In the genomic region with DNA sequence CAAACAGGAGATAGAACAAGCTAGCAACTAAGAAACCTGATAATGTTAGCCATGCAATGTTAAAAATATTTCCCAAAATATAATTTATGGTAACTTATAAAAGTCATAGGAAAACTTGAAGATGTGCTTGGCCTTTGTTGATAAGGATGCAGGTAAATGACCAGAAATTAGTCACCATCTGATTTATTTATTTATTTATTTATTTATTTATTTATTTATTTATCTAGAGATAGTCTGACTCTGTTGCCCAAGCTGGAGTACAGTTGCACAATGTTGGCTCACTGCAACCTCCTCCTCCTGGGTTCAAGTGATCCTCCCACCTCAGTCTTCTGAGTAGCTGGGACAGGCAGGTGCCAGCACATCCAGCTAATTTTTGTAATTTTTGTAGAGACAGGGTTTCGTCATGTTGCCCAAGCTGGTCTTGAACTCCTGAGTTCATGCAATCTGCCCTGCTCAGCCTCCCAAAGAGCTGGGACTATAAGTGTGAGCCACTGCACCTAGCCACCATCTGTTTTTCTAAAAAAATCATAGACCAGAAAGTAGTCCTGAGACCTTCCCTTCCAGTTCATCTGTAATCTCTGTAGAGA, we compare ENCODE assay signal across 23 cellular contexts.
DNase-seq lines count a peak whose midpoint lies in the region; ATAC-seq, FAIRE-seq and TF ChIP-seq lines count a peak whose summit lies in the region.
"Had no signal": no experiment of that assay in that cellular context is flagged by ENCODE, and none has a peak within 500 bp of the region (broad histone marks: within the 10 kb centered on the region; RNA-seq: fewer than 3 reads in every experiment).

No MANE protein-coding gene starts in this region.

- DNase-seq in A549 (ENCODE audit: low read depth in 1 of 2, low spot score in 1 of 2) (no peak), osteoblast (ENCODE audit: insufficient read length, low spot score, missing footprints) (peak; percentile 48), NAMALWA (ENCODE audit: low spot score) (no peak), foreskin fibroblast (no peak)
- no peak for DNase-seq in activated T-cell treated with anti-CD3 and anti-CD28 coated beads, Interleukin-2, amount 50 U/mL, for 72 hours
- DNase-seq: ACHN; BE2C; C1 segment of cervical spinal cord; CD4-positive, alpha-beta memory T cell; CD4-positive, CD25-positive, alpha-beta regulatory T cell; CD8-positive, alpha-beta memory T cell; COR-L47; DMS 273 treated with DMSO at 0.1 percent for 48 hours; DMS153; DMS53; DMS79 treated with DMSO at 0.1 percent for 48 hours; GF-D8 had no signal

- TF ChIP-seq POLR2A in A549 (IDR thresholded peaks at IDR 0.05; ENCODE audit: low read length), result no peak

- TF ChIP-seq RAD21 in A549 (conservative IDR thresholded peaks at IDR 0.05 in 1 of 2, IDR thresholded peaks at IDR 0.05 in 1 of 2), result no peak
- TF ChIP-seq RAD21 in Ishikawa (IDR thresholded peaks at IDR 0.05; ENCODE audit: low read depth), result no peak

- no peak overlapping the region for H3K27ac ChIP-seq in A549
- no peak overlapping the region for H3K27ac ChIP-seq in osteoblast (ENCODE audit: low read depth, low read length)
- H3K27ac ChIP-seq: 22Rv1, BLaER1 had no signal

- no peak overlapping the region for H3K4me2 ChIP-seq in A549
- H3K4me2 ChIP-seq in osteoblast (ENCODE audit: insufficient read depth, low read length), result no peak overlapping the region
- H3K4me2 ChIP-seq: BLaER1 had no signal

- POLR2A ChIA-PET in A549 (lab: Yijun Ruan, JAX), result no interaction called here

- CTCF ChIA-PET in A549 (lab: Yijun Ruan, JAX), result interaction anchor here (0.6 kb wide), 1 partner anchor 661 kb away, joined by 3 read pairs; no protein-coding TSS in a partner anchor

- no peaks in the 10 kb centered on the region for H3K79me2 ChIP-seq in osteoblast (ENCODE audit: insufficient read depth, low read length)

- H3K36me3 ChIP-seq in osteoblast (ENCODE audit: insufficient read depth, low read length), result no peaks in the 10 kb centered on the region
- H3K36me3 ChIP-seq: BE2C, BLaER1 had no signal

- no peaks in the 10 kb centered on the region for H3K4me1 Mint-ChIP-seq in activated T-cell treated with anti-CD3 and anti-CD28 coated beads, Interleukin-2, amount 50 U/mL, for 72 hours (ENCODE audit: low read depth)
- H3K4me1 Mint-ChIP-seq: CD4-positive, alpha-beta memory T cell; CD4-positive, CD25-positive, alpha-beta regulatory T cell; CD8-positive, alpha-beta memory T cell had no signal

- WGBS in A549 (ENCODE audit: missing lambda C conversion rate), result 45% methylated on average over 1 of the region's 1 CpG

- FAIRE-seq in A549 (lab: Jason Lieb, UNC), result no peak
- FAIRE-seq: G401.6, GM12891 had no signal

- H3K27me3 ChIP-seq in osteoblast (ENCODE audit: insufficient read depth, low read length), result no peaks in the 10 kb centered on the region
- H3K27me3 ChIP-seq: BE2C, BLaER1 had no signal

- no peak overlapping the region for H3K4me3 Mint-ChIP-seq in activated T-cell treated with anti-CD3 and anti-CD28 coated beads, Interleukin-2, amount 50 U/mL, for 72 hours
- H3K4me3 Mint-ChIP-seq: CD14-positive monocyte; CD4-positive, alpha-beta memory T cell; CD8-positive, alpha-beta memory T cell had no signal

- H3K9me3 ChIP-seq in A549, result no peaks in the 10 kb centered on the region
- H3K9me3 ChIP-seq in osteoblast (ENCODE audit: low read depth, low read length), result no peaks in the 10 kb centered on the region
- H3K9me3 ChIP-seq: BE2C, BLaER1 had no signal

- no peak for ATAC-seq in A549
- ATAC-seq in activated T-cell treated with anti-CD3 and anti-CD28 coated beads, Interleukin-2, amount 50 U/mL, for 72 hours (replicated peaks in 1 of 2), result no peak

- no peak overlapping the region for H2AFZ ChIP-seq in osteoblast (ENCODE audit: low read length)

- TF ChIP-seq CTCF in A549 (IDR thresholded peaks at IDR 0.05) (no peak), osteoblast (IDR thresholded peaks at IDR 0.05; ENCODE audit: extremely low read depth, low read depth, low read length) (no peak), foreskin fibroblast (IDR thresholded peaks at IDR 0.05; ENCODE audit: low read depth, low read length) (no peak)

- peaks cover 11% of the 10 kb centered on the region for H3K27me3 Mint-ChIP-seq in activated T-cell treated with anti-CD3 and anti-CD28 coated beads, Interleukin-2, amount 50 U/mL, for 72 hours (ENCODE audit: low read depth)
- H3K27me3 Mint-ChIP-seq: CD4-positive, CD25-positive, alpha-beta regulatory T cell had no signal

- H3K4me3 ChIP-seq in A549 (no peak overlapping the region), osteoblast (ENCODE audit: insufficient read depth, low read length) (no peak overlapping the region), foreskin fibroblast (ENCODE audit: low read depth in 1 of 2, low read length in 2 of 2) (no peak overlapping the region)
- H3K4me3 ChIP-seq: BLaER1 had no signal

- H3K27ac Mint-ChIP-seq in activated T-cell treated with anti-CD3 and anti-CD28 coated beads, Interleukin-2, amount 50 U/mL, for 72 hours, result no peak overlapping the region
- H3K27ac Mint-ChIP-seq: CD14-positive monocyte; CD4-positive, alpha-beta memory T cell; CD4-positive, CD25-positive, alpha-beta regulatory T cell; CD8-positive, alpha-beta memory T cell had no signal

- no peaks in the 10 kb centered on the region for H3K9me3 Mint-ChIP-seq in activated T-cell treated with anti-CD3 and anti-CD28 coated beads, Interleukin-2, amount 50 U/mL, for 72 hours
- H3K9me3 Mint-ChIP-seq: CD8-positive, alpha-beta memory T cell had no signal

- H3K4me1 ChIP-seq in A549 (no peaks in the 10 kb centered on the region), osteoblast (ENCODE audit: insufficient read depth, low read length) (no peaks in the 10 kb centered on the region)
- H3K4me1 ChIP-seq: BE2C, BLaER1 had no signal

- no peak for TF ChIP-seq EP300 in A549 (IDR thresholded peaks at IDR 0.05)
- TF ChIP-seq EP300 in Ishikawa (IDR thresholded peaks at IDR 0.05; ENCODE audit: borderline replicate concordance), result no peak

- H3K36me3 Mint-ChIP-seq in activated T-cell treated with anti-CD3 and anti-CD28 coated beads, Interleukin-2, amount 50 U/mL, for 72 hours (ENCODE audit: insufficient read depth in 2 of 2), result no peaks in the 10 kb centered on the region
- H3K36me3 Mint-ChIP-seq: CD14-positive monocyte; CD4-positive, alpha-beta memory T cell; CD4-positive, CD25-positive, alpha-beta regulatory T cell; CD8-positive, alpha-beta memory T cell had no signal

- H4K20me1 ChIP-seq in osteoblast (ENCODE audit: insufficient read depth, low read length), result no peaks in the 10 kb centered on the region
- H4K20me1 ChIP-seq: BLaER1 had no signal

TF ChIP-seq in A549, 52 proteins besides CTCF, POLR2A, EP300 and RAD21:
- TF ChIP-seq FOXS1 (CRISPR knock-in tag; IDR thresholded peaks at IDR 0.05) (no peak), ZC3H11A (IDR thresholded peaks at IDR 0.05) (peak; percentile 92)
- TF ChIP-seq, protein P1, sequence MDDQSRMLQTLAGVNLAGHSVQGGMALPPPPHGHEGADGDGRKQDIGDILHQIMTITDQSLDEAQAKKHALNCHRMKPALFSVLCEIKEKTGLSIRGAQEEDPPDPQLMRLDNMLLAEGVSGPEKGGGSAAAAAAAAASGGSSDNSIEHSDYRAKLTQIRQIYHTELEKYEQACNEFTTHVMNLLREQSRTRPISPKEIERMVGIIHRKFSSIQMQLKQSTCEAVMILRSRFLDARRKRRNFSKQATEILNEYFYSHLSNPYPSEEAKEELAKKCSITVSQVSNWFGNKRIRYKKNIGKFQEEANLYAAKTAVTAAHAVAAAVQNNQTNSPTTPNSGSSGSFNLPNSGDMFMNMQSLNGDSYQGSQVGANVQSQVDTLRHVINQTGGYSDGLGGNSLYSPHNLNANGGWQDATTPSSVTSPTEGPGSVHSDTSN (IDR thresholded peaks at IDR 0.05), result no peak

TF ChIP-seq in Ishikawa, 13 proteins besides CTCF, POLR2A, EP300 and RAD21:
- TF ChIP-seq CEBPB (IDR thresholded peaks at IDR 0.05), result 0 out of 2 replicates have a peak, but pooled peaks have one; percentile 10
- TF ChIP-seq, protein P2, sequence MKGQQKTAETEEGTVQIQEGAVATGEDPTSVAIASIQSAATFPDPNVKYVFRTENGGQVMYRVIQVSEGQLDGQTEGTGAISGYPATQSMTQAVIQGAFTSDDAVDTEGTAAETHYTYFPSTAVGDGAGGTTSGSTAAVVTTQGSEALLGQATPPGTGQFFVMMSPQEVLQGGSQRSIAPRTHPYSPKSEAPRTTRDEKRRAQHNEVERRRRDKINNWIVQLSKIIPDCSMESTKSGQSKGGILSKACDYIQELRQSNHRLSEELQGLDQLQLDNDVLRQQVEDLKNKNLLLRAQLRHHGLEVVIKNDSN (IDR thresholded peaks at IDR 0.05), result no peak
